ENCODE assay signal across 10 cellular contexts in genomic region chr7:150325110-150325611, GRCh38. TPM values are rescaled to one million over a fixed set of nuclear protein-coding genes. Genes with fewer than 3 reads are reported as not detected.
DNase-seq lines count a peak whose midpoint lies in the region; ATAC-seq, FAIRE-seq and TF ChIP-seq lines count a peak whose summit lies in the region.
"Had no signal": no experiment of that assay in that cellular context is flagged by ENCODE, and none has a peak within 500 bp of the region (broad histone marks: within the 10 kb centered on the region; RNA-seq: fewer than 3 reads in every experiment).

No MANE protein-coding gene starts in this region.

- CTCF ChIA-PET in T-cell (lab: Charles Lee): interaction anchor here in 1 of 2 donors (0.9 kb wide), 1 partner anchor 31 kb away, joined by 3 read pairs; no protein-coding TSS in a partner anchor

- no peak for FAIRE-seq in HTR-8/SVneo (lab: Jason Lieb, UNC)

- POLR2A ChIA-PET in T-cell (lab: Charles Lee): no interaction called here

- H3K4me3 ChIP-seq in fibroblast of the aortic adventitia (ENCODE audit: low read depth, low read length): no peak overlapping the region
- H3K4me3 ChIP-seq: heart left ventricle had no signal

- H3K27me3 Mint-ChIP-seq in T-cell: no peaks in the 10 kb centered on the region

- no peaks in the 10 kb centered on the region for H3K9me3 Mint-ChIP-seq in T-cell

- DNase-seq in GM04503 (ENCODE audit: low read depth): peak; percentile 74
- DNase-seq in T-cell: no peak
- peak; percentile 13 for DNase-seq in fibroblast of the aortic adventitia (ENCODE audit: low read depth)
- DNase-seq in renal cortical epithelial cell (ENCODE audit: low read depth): peak; percentile 58
- no peak for DNase-seq in HTR-8/SVneo (ENCODE audit: insufficient read length, low spot score)
- no peak for DNase-seq in NCI-H2029 treated with DMSO at 0.1 percent for 48 hours (lab: John Stamatoyannopoulos, UW)
- DNase-seq in HPDE6-E6E7 (ENCODE audit: extremely low spot score): no peak
- DNase-seq: activated effector memory CD4-positive, alpha-beta T cell treated with anti-CD3 and anti-CD28 coated beads, Interleukin-2, amount 50 U/mL, for 16 hours had no signal

- H3K36me3 Mint-ChIP-seq in T-cell: peaks cover 30% of the 10 kb centered on the region

- ATAC-seq in T-cell (replicated peaks in 1 of 4) (no peak), HG02798 (IDR thresholded peaks at IDR 0.05; ENCODE audit: poor library complexity, unreplicated experiment) (no peak)

- peaks cover 35 to 42% (median 37%) of the 10 kb centered on the region in 3 donors for H3K4me1 Mint-ChIP-seq in T-cell

- no peak for TF ChIP-seq CTCF in fibroblast of the aortic adventitia (IDR thresholded peaks at IDR 0.05; ENCODE audit: insufficient read depth, low read length)

- H3K27ac Mint-ChIP-seq in T-cell: peak overlapping the region; percentile 98 to 99

- peak overlapping the region; percentile 93 to 98 (median 96) for H3K4me3 Mint-ChIP-seq in T-cell

RNA-seq across cellular contexts. Expression of gene ACTR3C, which starts 1.8 kb away (rescaled TPM):
- total RNA-seq in T-cell (10 to 100 TPM in 4 of 5 donors, 1 to 10 TPM in 1; 9.2 to 14.6 (median 12.4) TPM), fibroblast of the aortic adventitia (ENCODE audit: low replicate concordance) (0.54 TPM in 1 of 2 replicates, not detected in the other), renal cortical epithelial cell (40.1 and 81.8 TPM in 2 replicates)

RNA-seq across cellular contexts. Expression of gene LRRC61, which starts 2.0 kb away (rescaled TPM):
- total RNA-seq in T-cell: 10 to 100 TPM in 4 of 5 donors, 1 to 10 TPM in 1; 8.8 to 21.4 (median 16.6) TPM
- total RNA-seq in fibroblast of the aortic adventitia (ENCODE audit: low replicate concordance): 0.09 and 2.2 TPM in 2 replicates
- total RNA-seq in renal cortical epithelial cell: 30.6 and 86.5 TPM in 2 replicates

RNA-seq across cellular contexts. Expression of gene RARRES2, which starts 16.3 kb away (rescaled TPM):
- total RNA-seq in T-cell: 1 to 10 TPM in 3 of 5 donors, not detected in 2; 2.7 to 3.2 (median 2.7) TPM
- 1.4 and 76.1 TPM in 2 replicates for total RNA-seq in fibroblast of the aortic adventitia (ENCODE audit: low replicate concordance)
- total RNA-seq in renal cortical epithelial cell: 28.5 and 161 TPM in 2 replicates

RNA-seq across cellular contexts. Expression of gene REPIN1, which starts 43.5 kb away (rescaled TPM):
- total RNA-seq in T-cell: 100 to 1,000 TPM in 3 of 5 donors, 10 to 100 TPM in 2; 64.0 to 110 (median 101) TPM
- 33.6 and 40.5 TPM in 2 replicates for total RNA-seq in fibroblast of the aortic adventitia (ENCODE audit: low replicate concordance)
- 39.6 and 77.0 TPM in 2 replicates for total RNA-seq in renal cortical epithelial cell

RNA-seq across cellular contexts. Expression of gene ZNF775, which starts 54.0 kb away (rescaled TPM):
- 1 to 10 TPM; 1.9 to 8.6 (median 6.3) TPM for total RNA-seq in T-cell
- total RNA-seq in fibroblast of the aortic adventitia (ENCODE audit: low replicate concordance): 2.8 and 4.4 TPM in 2 replicates
- 4.7 and 5.0 TPM in 2 replicates for total RNA-seq in renal cortical epithelial cell

Comparison
In these comparisons a context has a peak if more than half of its experiments do, and no peak if none do; other contexts are left out.
1. DNase-seq: peak in GM04503 (single experiment), fibroblast of the aortic adventitia (single experiment) and renal cortical epithelial cell (single experiment); none in T-cell (0 of 34), HTR-8/SVneo (single experiment), NCI-H2029 treated with DMSO at 0.1 percent for 48 hours (single experiment) and HPDE6-E6E7 (single experiment).